Comparison of ENCODE assay signal across 1 cellular context in genomic region chr10:129322872-129323271, GRCh38.
TF ChIP-seq lines count a peak whose summit lies in the region.

No MANE protein-coding gene starts in this region.

TF ChIP-seq in IMR-90, 13 proteins besides CTCF, POLR2A, EP300 and RAD21 (continued from another document):
- TF ChIP-seq ELK1 (IDR thresholded peaks at IDR 0.05; ENCODE audit: borderline replicate concordance, low read depth, low read length) (no peak), FOS (IDR thresholded peaks at IDR 0.05; ENCODE audit: low read depth, low read length) (no peak), RFX5 (IDR thresholded peaks at IDR 0.05; ENCODE audit: low read depth, low read length) (no peak)
